24 cellular contexts compared by ENCODE assay signal in the genomic region with DNA sequence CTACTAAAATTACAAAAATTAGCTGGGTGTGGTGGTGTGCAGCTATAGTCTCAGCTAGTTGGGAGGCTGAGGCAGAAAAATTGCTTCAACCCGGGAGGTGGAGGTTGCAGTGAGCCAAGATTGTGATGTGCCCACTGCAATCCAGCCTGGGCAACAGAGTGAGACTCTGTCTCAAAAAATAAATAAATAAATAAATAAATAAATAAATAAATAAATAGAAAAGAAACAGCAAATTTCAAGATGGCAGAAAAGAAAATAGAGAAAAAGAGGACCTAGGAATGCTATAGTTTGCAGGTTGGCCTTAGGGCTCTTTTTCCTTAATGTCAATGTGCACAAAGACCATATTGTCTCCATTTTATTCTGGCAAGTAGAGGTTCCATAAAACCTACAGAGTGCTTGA. TPM values are rescaled to one million over a fixed set of nuclear protein-coding genes. Genes with fewer than 3 reads are reported as not detected.
A peak's percentile ranks its signal among the peaks of the same experiment; 100 is the strongest.
DNase-seq lines count a peak whose midpoint lies in the region; ATAC-seq and TF ChIP-seq lines count a peak whose summit lies in the region.
"Had no signal": no experiment of that assay in that cellular context is flagged by ENCODE, and none has a peak within 500 bp of the region (broad histone marks: within the 10 kb centered on the region; RNA-seq: fewer than 3 reads in every experiment).

No MANE protein-coding gene starts in this region.

- peaks cover 14% of the 10 kb centered on the region for H3K27me3 Mint-ChIP-seq in activated naive CD8-positive, alpha-beta T cell treated with anti-CD3 and anti-CD28 coated beads, Interleukin-2, amount 50 U/mL, for 24 hours
- H3K27me3 Mint-ChIP-seq in activated naive CD8-positive, alpha-beta T cell treated with anti-CD3 and anti-CD28 coated beads for 36 hours, result peaks cover 2% of the 10 kb centered on the region
- H3K27me3 Mint-ChIP-seq in activated CD8-positive, alpha-beta memory T cell treated with anti-CD3 and anti-CD28 coated beads, Interleukin-2, amount 10 ng/mL, durations not matched to agents 7 days and 5 days, result peaks cover 18% of the 10 kb centered on the region
- H3K27me3 Mint-ChIP-seq: CD4-positive, alpha-beta T cell had no signal

- CTCF ChIA-PET in activated CD8-positive, alpha-beta memory T cell treated with anti-CD3 and anti-CD28 coated beads, Interleukin-2, amount 10 ng/mL, durations not matched to agents 7 days and 5 days (lab: Charles Lee), result no interaction called here

- peaks cover 10% of the 10 kb centered on the region for H3K36me3 Mint-ChIP-seq in activated naive CD8-positive, alpha-beta T cell treated with anti-CD3 and anti-CD28 coated beads, Interleukin-2, amount 50 U/mL, for 24 hours (ENCODE audit: low read depth)
- H3K36me3 Mint-ChIP-seq in activated naive CD8-positive, alpha-beta T cell treated with anti-CD3 and anti-CD28 coated beads for 36 hours, result peaks cover 45% of the 10 kb centered on the region
- H3K36me3 Mint-ChIP-seq in activated CD8-positive, alpha-beta memory T cell treated with anti-CD3 and anti-CD28 coated beads, Interleukin-2, amount 10 ng/mL, durations not matched to agents 7 days and 5 days, result no peaks in the 10 kb centered on the region
- H3K36me3 Mint-ChIP-seq: CD8-positive, alpha-beta T cell had no signal

- peak overlapping the region; percentile 33 for H3K27ac Mint-ChIP-seq in activated naive CD8-positive, alpha-beta T cell treated with anti-CD3 and anti-CD28 coated beads, Interleukin-2, amount 50 U/mL, for 24 hours
- H3K27ac Mint-ChIP-seq in activated naive CD8-positive, alpha-beta T cell treated with anti-CD3 and anti-CD28 coated beads for 36 hours, result no peak overlapping the region
- H3K27ac Mint-ChIP-seq in activated CD8-positive, alpha-beta memory T cell treated with anti-CD3 and anti-CD28 coated beads, Interleukin-2, amount 10 ng/mL, durations not matched to agents 7 days and 5 days, result no peak overlapping the region
- H3K27ac Mint-ChIP-seq: B cell; CD4-positive, alpha-beta T cell; CD8-positive, alpha-beta T cell had no signal

- no peaks in the 10 kb centered on the region for H3K27me3 ChIP-seq in OCI-LY3 (ENCODE audit: low read depth, low read length)
- H3K27me3 ChIP-seq: BLaER1 treated with 17β-estradiol and CSF1 and Interleukin-3, amounts not matched to agents 10 nM and 100 nM had no signal

- H3K4me1 ChIP-seq in OCI-LY3 (ENCODE audit: low read length), result peaks cover 32% of the 10 kb centered on the region
- H3K4me1 ChIP-seq: Caco-2 had no signal

- no peak overlapping the region for H3K4me3 ChIP-seq in OCI-LY3 (ENCODE audit: low read length)
- H3K4me3 ChIP-seq: BLaER1 treated with 17β-estradiol and CSF1 and Interleukin-3, amounts not matched to agents 10 nM and 100 nM; GM12878 had no signal

- no peak overlapping the region for H2AFZ ChIP-seq in OCI-LY3 (ENCODE audit: low read depth, low read length)

- no peaks in the 10 kb centered on the region for H3K36me3 ChIP-seq in OCI-LY3 (replicated peaks; ENCODE audit: low read depth, low read length)
- H3K36me3 ChIP-seq: BLaER1 treated with 17β-estradiol and CSF1 and Interleukin-3, amounts not matched to agents 10 nM and 100 nM had no signal

- 0 out of 2 replicates have a peak overlapping the region, but pooled peaks have one; percentile 1 for H3K27ac ChIP-seq in OCI-LY3 (ENCODE audit: low read length)
- H3K27ac ChIP-seq: 22Rv1; BLaER1 treated with 17β-estradiol and CSF1 and Interleukin-3, amounts not matched to agents 10 nM and 100 nM; C4-2B had no signal

- H3K9me3 ChIP-seq in OCI-LY3 (ENCODE audit: insufficient read depth, low read length), result no peaks in the 10 kb centered on the region

- H3K9ac ChIP-seq in OCI-LY3 (ENCODE audit: low read length), result no peak overlapping the region
- H3K9ac ChIP-seq: BLaER1 treated with 17β-estradiol and CSF1 and Interleukin-3, amounts not matched to agents 10 nM and 100 nM had no signal

- H4K20me1 ChIP-seq in OCI-LY3 (ENCODE audit: insufficient read depth, low read length), result no peaks in the 10 kb centered on the region
- H4K20me1 ChIP-seq: BLaER1 treated with 17β-estradiol and CSF1 and Interleukin-3, amounts not matched to agents 10 nM and 100 nM had no signal

- peaks cover under 1% of the 10 kb centered on the region for H3K9me3 Mint-ChIP-seq in activated naive CD8-positive, alpha-beta T cell treated with anti-CD3 and anti-CD28 coated beads, Interleukin-2, amount 50 U/mL, for 24 hours
- peaks cover 14% of the 10 kb centered on the region for H3K9me3 Mint-ChIP-seq in activated naive CD8-positive, alpha-beta T cell treated with anti-CD3 and anti-CD28 coated beads for 36 hours
- H3K9me3 Mint-ChIP-seq in activated CD8-positive, alpha-beta memory T cell treated with anti-CD3 and anti-CD28 coated beads, Interleukin-2, amount 10 ng/mL, durations not matched to agents 7 days and 5 days (ENCODE audit: low read depth), result peaks cover 4% of the 10 kb centered on the region
- H3K9me3 Mint-ChIP-seq: CD8-positive, alpha-beta T cell had no signal

- H3K4me1 Mint-ChIP-seq in activated naive CD8-positive, alpha-beta T cell treated with anti-CD3 and anti-CD28 coated beads, Interleukin-2, amount 50 U/mL, for 24 hours, result peaks cover 51% of the 10 kb centered on the region
- H3K4me1 Mint-ChIP-seq in activated naive CD8-positive, alpha-beta T cell treated with anti-CD3 and anti-CD28 coated beads for 36 hours, result peaks cover 42% of the 10 kb centered on the region
- H3K4me1 Mint-ChIP-seq in activated CD8-positive, alpha-beta memory T cell treated with anti-CD3 and anti-CD28 coated beads, Interleukin-2, amount 10 ng/mL, durations not matched to agents 7 days and 5 days, result peaks cover 14% of the 10 kb centered on the region
- H3K4me1 Mint-ChIP-seq: B cell had no signal

- H3K4me3 Mint-ChIP-seq in activated naive CD8-positive, alpha-beta T cell treated with anti-CD3 and anti-CD28 coated beads, Interleukin-2, amount 50 U/mL, for 24 hours, result no peak overlapping the region
- H3K4me3 Mint-ChIP-seq in activated naive CD8-positive, alpha-beta T cell treated with anti-CD3 and anti-CD28 coated beads for 36 hours, result no peak overlapping the region
- H3K4me3 Mint-ChIP-seq in activated CD8-positive, alpha-beta memory T cell treated with anti-CD3 and anti-CD28 coated beads, Interleukin-2, amount 10 ng/mL, durations not matched to agents 7 days and 5 days, result no peak overlapping the region
- H3K4me3 Mint-ChIP-seq: B cell; CD4-positive, alpha-beta T cell; CD8-positive, alpha-beta T cell had no signal

- TF ChIP-seq CTCF in OCI-LY3 (IDR thresholded peaks at IDR 0.05; ENCODE audit: low read depth, low read length), result no peak

- no peak for ATAC-seq in activated naive CD8-positive, alpha-beta T cell treated with anti-CD3 and anti-CD28 coated beads, Interleukin-2, amount 50 U/mL, for 24 hours
- ATAC-seq in activated CD8-positive, alpha-beta memory T cell treated with anti-CD3 and anti-CD28 coated beads, Interleukin-2, amount 10 ng/mL, durations not matched to agents 7 days and 5 days, result no peak
- ATAC-seq: CD8-positive, alpha-beta T cell had no signal

- H3K4me2 ChIP-seq in OCI-LY3 (ENCODE audit: low read length), result no peak overlapping the region
- H3K4me2 ChIP-seq: BLaER1 treated with 17β-estradiol and CSF1 and Interleukin-3, amounts not matched to agents 10 nM and 100 nM had no signal

- H3K79me2 ChIP-seq in OCI-LY3 (ENCODE audit: low read length), result no peaks in the 10 kb centered on the region

- DNase-seq in activated naive CD8-positive, alpha-beta T cell treated with anti-CD3 and anti-CD28 coated beads, Interleukin-2, amount 50 U/mL, for 24 hours, result no peak
- DNase-seq in activated naive CD8-positive, alpha-beta T cell treated with anti-CD3 and anti-CD28 coated beads for 36 hours, result no peak
- DNase-seq in activated CD8-positive, alpha-beta memory T cell treated with anti-CD3 and anti-CD28 coated beads, Interleukin-2, amount 10 ng/mL, durations not matched to agents 7 days and 5 days, result no peak
- no peak for DNase-seq in DMS153 (lab: John Stamatoyannopoulos, UW)
- DNase-seq: ACHN; Caco-2; Calu3; CD4-positive, alpha-beta T cell; CD8-positive, alpha-beta T cell; DMS53; DMS79; DND-41; EL; GDM1 had no signal

RNA-seq across cellular contexts. Expression of a gene that starts 28.2 kb away (rescaled TPM):
- not detected for total RNA-seq in activated naive CD8-positive, alpha-beta T cell treated with anti-CD3 and anti-CD28 coated beads for 36 hours
- total RNA-seq in activated CD8-positive, alpha-beta memory T cell treated with anti-CD3 and anti-CD28 coated beads, Interleukin-2, amount 10 ng/mL, durations not matched to agents 7 days and 5 days, result not detected
- total RNA-seq: A172; A673; B cell; Caco-2; Calu3; CD4-positive, alpha-beta T cell; CD8-positive, alpha-beta T cell; Daoy; G401; GM12878 had no signal

RNA-seq across cellular contexts. Expression of a gene that starts 44.0 kb away (rescaled TPM):
- under 1 TPM; 0.37 to 0.46 TPM for total RNA-seq in activated naive CD8-positive, alpha-beta T cell treated with anti-CD3 and anti-CD28 coated beads for 36 hours
- under 1 TPM; 0.52 to 0.55 TPM for total RNA-seq in activated CD8-positive, alpha-beta memory T cell treated with anti-CD3 and anti-CD28 coated beads, Interleukin-2, amount 10 ng/mL, durations not matched to agents 7 days and 5 days
- total RNA-seq: A172, Daoy, G401 had no signal
